18 cellular contexts compared by ENCODE assay signal in the genomic region with DNA sequence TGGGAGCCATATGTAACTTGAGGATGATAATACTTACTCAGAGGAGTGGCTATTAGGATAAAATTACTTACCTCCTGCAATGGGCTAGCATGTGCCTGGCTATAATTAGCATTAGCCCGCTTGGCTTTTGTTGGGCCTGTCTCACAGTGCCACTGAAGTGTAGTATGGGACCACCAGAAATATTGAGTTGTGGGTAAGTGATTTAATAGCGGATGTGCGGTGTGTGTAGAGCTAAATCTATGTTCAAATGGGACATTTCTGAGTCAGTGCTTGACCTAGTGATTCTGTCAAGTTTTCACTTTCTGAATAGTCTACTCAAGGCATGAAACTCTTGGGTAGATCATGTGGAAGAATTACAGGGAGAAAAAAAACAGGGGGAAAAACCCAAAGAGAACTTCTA.
DNase-seq lines count a peak whose midpoint lies in the region; ATAC-seq and TF ChIP-seq lines count a peak whose summit lies in the region.
"Had no signal": no experiment of that assay in that cellular context is flagged by ENCODE, and none has a peak within 500 bp of the region (broad histone marks: within the 10 kb centered on the region; RNA-seq: fewer than 3 reads in every experiment).

No MANE protein-coding gene starts in this region.

- ATAC-seq in GM19372 (IDR thresholded peaks at IDR 0.05; ENCODE audit: low read depth, unreplicated experiment) (peak; percentile 32), HG02678 (IDR thresholded peaks at IDR 0.05; ENCODE audit: unreplicated experiment) (peak; percentile 39), HG03442 (IDR thresholded peaks at IDR 0.05; ENCODE audit: unreplicated experiment) (peak; percentile 52)
- ATAC-seq: activated CD8-positive, alpha-beta memory T cell treated with anti-CD3 and anti-CD28 coated beads, Interleukin-2, amount 10 ng/mL, durations not matched to agents 7 days and 5 days; gastroesophageal sphincter; WTC11 had no signal

- DNase-seq in GM13976 (ENCODE audit: low spot score), result peak; percentile 18
- DNase-seq in NCI-H774 (lab: John Stamatoyannopoulos, UW), result no peak
- DNase-seq in islet precursor cell, result no peak
- DNase-seq in LoVo (ENCODE audit: low spot score), result no peak
- no peak for DNase-seq in NK-92 (lab: John Stamatoyannopoulos, UW; ENCODE audit: unreplicated experiment)
- DNase-seq: activated CD8-positive, alpha-beta memory T cell treated with anti-CD3 and anti-CD28 coated beads, Interleukin-2, amount 10 ng/mL, durations not matched to agents 7 days and 5 days; activated gamma-delta T cell treated with Interleukin-2 at 50 U/mL for 16 hours; GM23248; mammary epithelial cell; MM.1S; nephron progenitor cell; T-helper 1 cell; tibial artery had no signal

- no peak for TF ChIP-seq CTCF in GM13976 (IDR thresholded peaks at IDR 0.05; ENCODE audit: borderline replicate concordance, control extremely low read depth, extremely low read depth, insufficient read depth, missing control alignments)

- in situ Hi-C loops in GM13976 (cut with MboI; ENCODE audit: low sequenced_read_pairs, unreplicated experiment), result no loop called here
